In genomic region chr11:120893431-120894206, GRCh38 we compare ENCODE assay signal across 18 cellular contexts.
A peak's percentile ranks its signal among the peaks of the same experiment; 100 is the strongest.
DNase-seq lines count a peak whose midpoint lies in the region; ATAC-seq and TF ChIP-seq lines count a peak whose summit lies in the region.
"Had no signal": no experiment of that assay in that cellular context is flagged by ENCODE, and none has a peak within 500 bp of the region (broad histone marks: within the 10 kb centered on the region; RNA-seq: fewer than 3 reads in every experiment).

No MANE protein-coding gene starts in this region.

- peaks cover 0 to 9% (median 2%) of the 10 kb centered on the region in 3 donors for H3K27me3 ChIP-seq in psoas muscle (ENCODE audit: insufficient read depth in 3 of 3, low read length in 2 of 3)
- H3K27me3 ChIP-seq: BE2C, cardiac muscle cell, right atrium auricular region had no signal

- no peak for TF ChIP-seq CTCF in psoas muscle (IDR thresholded peaks at IDR 0.05)

- 61 to 78% (median 76%) methylated on average over 9 of the region's 9 CpGs for WGBS in psoas muscle, 3 donors

- H3K4me1 ChIP-seq in psoas muscle = no peaks in the 10 kb centered on the region
- H3K4me1 ChIP-seq: BE2C, heart left ventricle, right atrium auricular region had no signal

- DNase-seq in NCI-H1694 (lab: John Stamatoyannopoulos, UW) = peak; percentile 24
- no peak for DNase-seq in iPS-NIHi11 (ENCODE audit: low spot score)
- no peak for DNase-seq in kidney tubule cell (ENCODE audit: low spot score)
- no peak for DNase-seq in psoas muscle
- no peak for DNase-seq in stimulated activated CD4-positive, alpha-beta T cell treated with anti-CD3 and anti-CD28 coated beads, Interleukin-2, amount 100 ng/mL, for 48 hours
- DNase-seq: activated naive CD4-positive, alpha-beta T cell treated with anti-CD3 and anti-CD28 coated beads, Interleukin-2, amount 50 U/mL, for 16 hours; BE2C; EL; heart left ventricle; HFFc6; natural killer cell; NCI-H748 treated with DMSO at 0.1 percent for 48 hours; SIG-M5 had no signal

- intact Hi-C loops in psoas muscle (cut with DNase I) = no loop called here

- H3K27ac ChIP-seq in psoas muscle = no peak overlapping the region
- H3K27ac ChIP-seq: cardiac muscle cell, heart left ventricle, right atrium auricular region had no signal

- H3K9me3 ChIP-seq in psoas muscle = no peaks in the 10 kb centered on the region
- H3K9me3 ChIP-seq: BE2C, heart left ventricle, right atrium auricular region had no signal

- ATAC-seq in GM18861 (IDR thresholded peaks at IDR 0.05; ENCODE audit: unreplicated experiment) (peak; percentile 65), GM19468 (IDR thresholded peaks at IDR 0.05; ENCODE audit: extremely low read depth, unreplicated experiment) (peak; percentile 33), HG02938 (IDR thresholded peaks at IDR 0.05; ENCODE audit: unreplicated experiment) (peak; percentile 70), psoas muscle (no peak)
- ATAC-seq: heart left ventricle, natural killer cell had no signal

- H3K36me3 ChIP-seq in psoas muscle (ENCODE audit: insufficient read depth in 1 of 2, low read depth in 1 of 2) = no peaks in the 10 kb centered on the region
- H3K36me3 ChIP-seq: BE2C, cardiac muscle cell, heart left ventricle, right atrium auricular region had no signal

- no peak overlapping the region for H3K4me3 ChIP-seq in psoas muscle
- H3K4me3 ChIP-seq: cardiac muscle cell, heart left ventricle, right atrium auricular region had no signal

Comparison
In these comparisons a context has a peak if more than half of its experiments do, and no peak if none do; other contexts are left out.
1. ATAC-seq: peak in GM18861 (single experiment), GM19468 (single experiment) and HG02938 (single experiment); none in psoas muscle (0 of 4).